1 cellular context compared by ENCODE assay signal in the genomic region with DNA sequence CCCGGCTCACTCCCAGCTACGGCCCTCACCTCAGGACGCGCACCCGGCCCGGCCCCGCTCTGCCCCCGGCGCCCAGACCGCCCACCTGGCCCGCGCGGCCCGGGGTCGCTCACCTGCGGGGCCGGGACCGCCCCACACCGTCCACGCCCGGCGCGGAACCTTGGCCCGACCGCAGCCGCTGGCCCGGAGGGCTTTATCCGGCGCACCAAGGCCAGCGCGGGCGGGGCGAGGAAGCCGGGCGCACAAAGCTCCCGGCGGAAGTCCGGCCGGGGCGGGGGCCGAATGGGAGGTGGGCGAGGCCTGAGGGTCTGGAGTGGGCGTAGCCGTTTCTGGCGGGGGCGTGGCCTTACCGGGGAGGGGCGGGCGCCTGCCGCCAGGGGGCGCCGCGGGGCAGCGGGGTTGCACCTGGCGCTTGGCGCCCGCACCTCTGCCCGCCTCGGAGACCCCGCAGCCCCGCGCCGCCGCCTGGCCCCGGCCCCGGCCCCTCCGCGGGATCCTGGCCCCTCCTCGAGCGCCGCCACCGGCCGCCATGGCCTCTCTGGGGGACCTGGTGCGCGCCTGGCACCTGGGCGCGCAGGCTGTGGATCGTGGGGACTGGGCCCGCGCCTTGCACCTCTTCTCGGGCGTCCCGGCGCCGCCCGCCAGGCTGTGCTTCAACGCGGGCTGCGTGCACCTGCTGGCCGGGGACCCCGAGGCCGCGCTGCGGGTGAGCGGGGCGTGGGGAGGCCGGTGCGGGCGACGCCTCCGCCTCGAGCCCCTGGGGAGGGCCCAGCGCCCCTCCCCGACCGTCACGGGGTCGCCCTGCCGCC.
TF ChIP-seq lines count a peak whose summit lies in the region.

A gene with protein sequence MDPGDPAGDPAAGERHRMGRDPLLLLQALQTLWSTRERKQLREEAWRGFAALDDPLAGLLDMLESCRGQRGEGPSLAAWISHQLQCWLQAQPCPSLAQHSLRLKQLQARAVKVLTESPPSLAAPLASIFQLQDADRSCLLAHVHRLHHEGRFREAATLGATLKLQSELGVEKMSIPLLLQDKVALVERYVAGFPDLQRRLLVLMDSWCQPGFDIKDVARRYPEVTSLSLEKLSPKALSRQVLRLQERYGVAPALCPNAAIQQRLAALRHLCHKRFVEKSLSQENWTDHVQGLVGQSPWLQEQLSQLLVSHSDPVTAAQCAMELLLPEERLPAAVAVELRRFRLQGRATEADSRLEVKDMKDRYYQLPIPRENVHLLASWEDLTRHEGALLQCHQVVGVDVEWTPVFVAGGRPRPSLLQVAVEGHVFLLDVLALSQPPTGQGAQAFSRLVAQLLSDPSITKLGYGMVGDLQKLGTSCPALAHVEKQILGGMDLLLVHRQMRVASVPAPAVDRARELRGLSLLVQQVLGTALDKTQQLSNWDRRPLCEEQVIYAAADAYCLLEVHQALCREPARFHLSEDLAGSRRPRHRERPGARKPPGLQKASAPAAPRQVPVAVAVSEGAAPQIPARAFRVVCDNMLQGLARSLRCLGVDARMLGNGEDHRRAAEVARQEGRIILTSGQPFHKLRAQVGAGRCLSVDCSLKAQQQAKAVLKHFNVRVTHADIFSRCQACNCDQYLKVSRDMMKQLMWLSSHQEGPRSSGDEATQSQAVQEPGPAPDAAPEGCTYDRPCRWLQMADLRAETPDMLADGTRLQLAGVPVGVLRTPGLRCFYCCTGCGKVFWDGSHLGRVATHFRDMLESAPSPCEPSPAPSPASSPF (minus strand): TSS at position 162 of the 809 bp plus-strand sequence. CDS start 27,805 bp downstream, outside the sequence.
A gene with protein sequence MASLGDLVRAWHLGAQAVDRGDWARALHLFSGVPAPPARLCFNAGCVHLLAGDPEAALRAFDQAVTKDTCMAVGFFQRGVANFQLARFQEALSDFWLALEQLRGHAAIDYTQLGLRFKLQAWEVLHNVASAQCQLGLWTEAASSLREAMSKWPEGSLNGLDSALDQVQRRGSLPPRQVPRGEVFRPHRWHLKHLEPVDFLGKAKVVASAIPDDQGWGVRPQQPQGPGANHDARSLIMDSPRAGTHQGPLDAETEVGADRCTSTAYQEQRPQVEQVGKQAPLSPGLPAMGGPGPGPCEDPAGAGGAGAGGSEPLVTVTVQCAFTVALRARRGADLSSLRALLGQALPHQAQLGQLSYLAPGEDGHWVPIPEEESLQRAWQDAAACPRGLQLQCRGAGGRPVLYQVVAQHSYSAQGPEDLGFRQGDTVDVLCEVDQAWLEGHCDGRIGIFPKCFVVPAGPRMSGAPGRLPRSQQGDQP (plus strand): TSS at position 393 of the 809 bp plus-strand sequence. CDS start 137 bp downstream, at position 530.

TF ChIP-seq in HepG2, 621 proteins besides CTCF, POLR2A, EP300 and RAD21 (continued from another document and continues in another):
- TF ChIP-seq, protein P1, sequence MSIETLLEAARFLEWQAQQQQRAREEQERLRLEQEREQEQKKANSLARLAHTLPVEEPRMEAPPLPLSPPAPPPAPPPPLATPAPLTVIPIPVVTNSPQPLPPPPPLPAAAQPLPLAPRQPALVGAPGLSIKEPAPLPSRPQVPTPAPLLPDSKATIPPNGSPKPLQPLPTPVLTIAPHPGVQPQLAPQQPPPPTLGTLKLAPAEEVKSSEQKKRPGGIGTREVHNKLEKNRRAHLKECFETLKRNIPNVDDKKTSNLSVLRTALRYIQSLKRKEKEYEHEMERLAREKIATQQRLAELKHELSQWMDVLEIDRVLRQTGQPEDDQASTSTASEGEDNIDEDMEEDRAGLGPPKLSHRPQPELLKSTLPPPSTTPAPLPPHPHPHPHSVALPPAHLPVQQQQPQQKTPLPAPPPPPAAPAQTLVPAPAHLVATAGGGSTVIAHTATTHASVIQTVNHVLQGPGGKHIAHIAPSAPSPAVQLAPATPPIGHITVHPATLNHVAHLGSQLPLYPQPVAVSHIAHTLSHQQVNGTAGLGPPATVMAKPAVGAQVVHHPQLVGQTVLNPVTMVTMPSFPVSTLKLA (IDR thresholded peaks at IDR 0.05) = no peak
- TF ChIP-seq, protein P2, sequence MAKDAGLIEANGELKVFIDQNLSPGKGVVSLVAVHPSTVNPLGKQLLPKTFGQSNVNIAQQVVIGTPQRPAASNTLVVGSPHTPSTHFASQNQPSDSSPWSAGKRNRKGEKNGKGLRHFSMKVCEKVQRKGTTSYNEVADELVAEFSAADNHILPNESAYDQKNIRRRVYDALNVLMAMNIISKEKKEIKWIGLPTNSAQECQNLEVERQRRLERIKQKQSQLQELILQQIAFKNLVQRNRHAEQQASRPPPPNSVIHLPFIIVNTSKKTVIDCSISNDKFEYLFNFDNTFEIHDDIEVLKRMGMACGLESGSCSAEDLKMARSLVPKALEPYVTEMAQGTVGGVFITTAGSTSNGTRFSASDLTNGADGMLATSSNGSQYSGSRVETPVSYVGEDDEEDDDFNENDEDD (CRISPR knock-in tag; IDR thresholded peaks at IDR 0.05; ENCODE audit: borderline replicate concordance) = peak; percentile 60
- no peak for TF ChIP-seq SRY (CRISPR knock-in tag; IDR thresholded peaks at IDR 0.05)
- no peak for TF ChIP-seq ZNF772 (CRISPR knock-in tag; IDR thresholded peaks at IDR 0.05)
- no peak for TF ChIP-seq SYNCRIP (IDR thresholded peaks at IDR 0.05; ENCODE audit: insufficient read depth, low read depth, low read length)
- 0 out of 2 replicates have a peak, but pooled peaks have one; percentile 2 for TF ChIP-seq KLF15 (CRISPR knock-in tag; IDR thresholded peaks at IDR 0.05; ENCODE audit: borderline replicate concordance)
- TF ChIP-seq, protein P3, sequence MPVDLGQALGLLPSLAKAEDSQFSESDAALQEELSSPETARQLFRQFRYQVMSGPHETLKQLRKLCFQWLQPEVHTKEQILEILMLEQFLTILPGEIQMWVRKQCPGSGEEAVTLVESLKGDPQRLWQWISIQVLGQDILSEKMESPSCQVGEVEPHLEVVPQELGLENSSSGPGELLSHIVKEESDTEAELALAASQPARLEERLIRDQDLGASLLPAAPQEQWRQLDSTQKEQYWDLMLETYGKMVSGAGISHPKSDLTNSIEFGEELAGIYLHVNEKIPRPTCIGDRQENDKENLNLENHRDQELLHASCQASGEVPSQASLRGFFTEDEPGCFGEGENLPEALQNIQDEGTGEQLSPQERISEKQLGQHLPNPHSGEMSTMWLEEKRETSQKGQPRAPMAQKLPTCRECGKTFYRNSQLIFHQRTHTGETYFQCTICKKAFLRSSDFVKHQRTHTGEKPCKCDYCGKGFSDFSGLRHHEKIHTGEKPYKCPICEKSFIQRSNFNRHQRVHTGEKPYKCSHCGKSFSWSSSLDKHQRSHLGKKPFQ (CRISPR knock-in tag; IDR thresholded peaks at IDR 0.05; ENCODE audit: insufficient replicate concordance) = no peak
- no peak for TF ChIP-seq ZNF619 (CRISPR knock-in tag; IDR thresholded peaks at IDR 0.05)
- peak; percentile 48; the same call in 1 of the 2 replicates for TF ChIP-seq FOSL2 (CRISPR knock-in tag; IDR thresholded peaks at IDR 0.05)
- no peak for TF ChIP-seq ZNF354B (CRISPR knock-in tag; IDR thresholded peaks at IDR 0.05)
- no peak for TF ChIP-seq POLR2AphosphoS5 (IDR thresholded peaks at IDR 0.05; ENCODE audit: low read depth, low read length)
- peak; percentile 73; the same call in 1 of the 2 replicates for TF ChIP-seq ZNF33B (CRISPR knock-in tag; IDR thresholded peaks at IDR 0.05)
- no peak for TF ChIP-seq SP1 (IDR thresholded peaks at IDR 0.05)
- peak; percentile 81 for TF ChIP-seq SP1 (CRISPR knock-in tag; IDR thresholded peaks at IDR 0.05)
- TF ChIP-seq, protein P4, sequence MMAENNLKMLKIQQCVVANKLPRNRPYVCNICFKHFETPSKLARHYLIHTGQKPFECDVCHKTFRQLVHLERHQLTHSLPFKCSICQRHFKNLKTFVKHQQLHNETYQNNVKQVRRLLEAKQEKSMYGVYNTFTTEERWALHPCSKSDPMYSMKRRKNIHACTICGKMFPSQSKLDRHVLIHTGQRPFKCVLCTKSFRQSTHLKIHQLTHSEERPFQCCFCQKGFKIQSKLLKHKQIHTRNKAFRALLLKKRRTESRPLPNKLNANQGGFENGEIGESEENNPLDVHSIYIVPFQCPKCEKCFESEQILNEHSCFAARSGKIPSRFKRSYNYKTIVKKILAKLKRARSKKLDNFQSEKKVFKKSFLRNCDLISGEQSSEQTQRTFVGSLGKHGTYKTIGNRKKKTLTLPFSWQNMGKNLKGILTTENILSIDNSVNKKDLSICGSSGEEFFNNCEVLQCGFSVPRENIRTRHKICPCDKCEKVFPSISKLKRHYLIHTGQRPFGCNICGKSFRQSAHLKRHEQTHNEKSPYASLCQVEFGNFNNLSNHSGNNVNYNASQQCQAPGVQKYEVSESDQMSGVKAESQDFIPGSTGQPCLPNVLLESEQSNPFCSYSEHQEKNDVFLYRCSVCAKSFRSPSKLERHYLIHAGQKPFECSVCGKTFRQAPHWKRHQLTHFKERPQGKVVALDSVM (CRISPR knock-in tag; IDR thresholded peaks at IDR 0.05) = peak; percentile 46; the same call in 1 of the 2 replicates
- no peak for TF ChIP-seq PCBP1 (IDR thresholded peaks at IDR 0.05; ENCODE audit: borderline replicate concordance, low read depth, low read length)
- TF ChIP-seq ZNF546 (CRISPR knock-in tag; conservative IDR thresholded peaks at IDR 0.05) = peak; percentile 43; the same call in 1 of the 2 replicates
- TF ChIP-seq, protein P5, sequence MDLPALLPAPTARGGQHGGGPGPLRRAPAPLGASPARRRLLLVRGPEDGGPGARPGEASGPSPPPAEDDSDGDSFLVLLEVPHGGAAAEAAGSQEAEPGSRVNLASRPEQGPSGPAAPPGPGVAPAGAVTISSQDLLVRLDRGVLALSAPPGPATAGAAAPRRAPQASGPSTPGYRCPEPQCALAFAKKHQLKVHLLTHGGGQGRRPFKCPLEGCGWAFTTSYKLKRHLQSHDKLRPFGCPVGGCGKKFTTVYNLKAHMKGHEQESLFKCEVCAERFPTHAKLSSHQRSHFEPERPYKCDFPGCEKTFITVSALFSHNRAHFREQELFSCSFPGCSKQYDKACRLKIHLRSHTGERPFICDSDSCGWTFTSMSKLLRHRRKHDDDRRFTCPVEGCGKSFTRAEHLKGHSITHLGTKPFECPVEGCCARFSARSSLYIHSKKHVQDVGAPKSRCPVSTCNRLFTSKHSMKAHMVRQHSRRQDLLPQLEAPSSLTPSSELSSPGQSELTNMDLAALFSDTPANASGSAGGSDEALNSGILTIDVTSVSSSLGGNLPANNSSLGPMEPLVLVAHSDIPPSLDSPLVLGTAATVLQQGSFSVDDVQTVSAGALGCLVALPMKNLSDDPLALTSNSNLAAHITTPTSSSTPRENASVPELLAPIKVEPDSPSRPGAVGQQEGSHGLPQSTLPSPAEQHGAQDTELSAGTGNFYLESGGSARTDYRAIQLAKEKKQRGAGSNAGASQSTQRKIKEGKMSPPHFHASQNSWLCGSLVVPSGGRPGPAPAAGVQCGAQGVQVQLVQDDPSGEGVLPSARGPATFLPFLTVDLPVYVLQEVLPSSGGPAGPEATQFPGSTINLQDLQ (CRISPR knock-in tag; IDR thresholded peaks at IDR 0.05) = no peak
- TF ChIP-seq ZNF678 (CRISPR knock-in tag; IDR thresholded peaks at IDR 0.05) = no peak
- TF ChIP-seq MAFF (IDR thresholded peaks at IDR 0.05; ENCODE audit: low read depth, low read length) = no peak
- TF ChIP-seq, protein P6, sequence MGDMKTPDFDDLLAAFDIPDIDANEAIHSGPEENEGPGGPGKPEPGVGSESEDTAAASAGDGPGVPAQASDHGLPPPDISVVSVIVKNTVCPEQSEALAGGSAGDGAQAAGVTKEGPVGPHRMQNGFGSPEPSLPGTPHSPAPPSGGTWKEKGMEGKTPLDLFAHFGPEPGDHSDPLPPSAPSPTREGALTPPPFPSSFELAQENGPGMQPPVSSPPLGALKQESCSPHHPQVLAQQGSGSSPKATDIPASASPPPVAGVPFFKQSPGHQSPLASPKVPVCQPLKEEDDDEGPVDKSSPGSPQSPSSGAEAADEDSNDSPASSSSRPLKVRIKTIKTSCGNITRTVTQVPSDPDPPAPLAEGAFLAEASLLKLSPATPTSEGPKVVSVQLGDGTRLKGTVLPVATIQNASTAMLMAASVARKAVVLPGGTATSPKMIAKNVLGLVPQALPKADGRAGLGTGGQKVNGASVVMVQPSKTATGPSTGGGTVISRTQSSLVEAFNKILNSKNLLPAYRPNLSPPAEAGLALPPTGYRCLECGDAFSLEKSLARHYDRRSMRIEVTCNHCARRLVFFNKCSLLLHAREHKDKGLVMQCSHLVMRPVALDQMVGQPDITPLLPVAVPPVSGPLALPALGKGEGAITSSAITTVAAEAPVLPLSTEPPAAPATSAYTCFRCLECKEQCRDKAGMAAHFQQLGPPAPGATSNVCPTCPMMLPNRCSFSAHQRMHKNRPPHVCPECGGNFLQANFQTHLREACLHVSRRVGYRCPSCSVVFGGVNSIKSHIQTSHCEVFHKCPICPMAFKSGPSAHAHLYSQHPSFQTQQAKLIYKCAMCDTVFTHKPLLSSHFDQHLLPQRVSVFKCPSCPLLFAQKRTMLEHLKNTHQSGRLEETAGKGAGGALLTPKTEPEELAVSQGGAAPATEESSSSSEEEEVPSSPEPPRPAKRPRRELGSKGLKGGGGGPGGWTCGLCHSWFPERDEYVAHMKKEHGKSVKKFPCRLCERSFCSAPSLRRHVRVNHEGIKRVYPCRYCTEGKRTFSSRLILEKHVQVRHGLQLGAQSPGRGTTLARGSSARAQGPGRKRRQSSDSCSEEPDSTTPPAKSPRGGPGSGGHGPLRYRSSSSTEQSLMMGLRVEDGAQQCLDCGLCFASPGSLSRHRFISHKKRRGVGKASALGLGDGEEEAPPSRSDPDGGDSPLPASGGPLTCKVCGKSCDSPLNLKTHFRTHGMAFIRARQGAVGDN (CRISPR knock-in tag; IDR thresholded peaks at IDR 0.05) = peak; percentile 69
- TF ChIP-seq MEIS1 (CRISPR knock-in tag; IDR thresholded peaks at IDR 0.05; ENCODE audit: borderline replicate concordance) = no peak
- TF ChIP-seq ZFY (CRISPR knock-in tag; IDR thresholded peaks at IDR 0.05) = peak; percentile 93
- TF ChIP-seq, protein P7, sequence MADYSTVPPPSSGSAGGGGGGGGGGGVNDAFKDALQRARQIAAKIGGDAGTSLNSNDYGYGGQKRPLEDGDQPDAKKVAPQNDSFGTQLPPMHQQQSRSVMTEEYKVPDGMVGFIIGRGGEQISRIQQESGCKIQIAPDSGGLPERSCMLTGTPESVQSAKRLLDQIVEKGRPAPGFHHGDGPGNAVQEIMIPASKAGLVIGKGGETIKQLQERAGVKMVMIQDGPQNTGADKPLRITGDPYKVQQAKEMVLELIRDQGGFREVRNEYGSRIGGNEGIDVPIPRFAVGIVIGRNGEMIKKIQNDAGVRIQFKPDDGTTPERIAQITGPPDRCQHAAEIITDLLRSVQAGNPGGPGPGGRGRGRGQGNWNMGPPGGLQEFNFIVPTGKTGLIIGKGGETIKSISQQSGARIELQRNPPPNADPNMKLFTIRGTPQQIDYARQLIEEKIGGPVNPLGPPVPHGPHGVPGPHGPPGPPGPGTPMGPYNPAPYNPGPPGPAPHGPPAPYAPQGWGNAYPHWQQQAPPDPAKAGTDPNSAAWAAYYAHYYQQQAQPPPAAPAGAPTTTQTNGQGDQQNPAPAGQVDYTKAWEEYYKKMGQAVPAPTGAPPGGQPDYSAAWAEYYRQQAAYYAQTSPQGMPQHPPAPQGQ (CRISPR knock-in tag; IDR thresholded peaks at IDR 0.05; ENCODE audit: borderline replicate concordance) = no peak
- TF ChIP-seq ZNF781 (CRISPR knock-in tag; IDR thresholded peaks at IDR 0.05; ENCODE audit: borderline replicate concordance, not compliant biosample characterization) = no peak
- TF ChIP-seq CENPT (CRISPR knock-in tag; IDR thresholded peaks at IDR 0.05; ENCODE audit: low read depth) = no peak
- TF ChIP-seq YY1 (IDR thresholded peaks at IDR 0.05; ENCODE audit: insufficient read depth, insufficient replicate concordance, low read depth, low read length) = peak; percentile 86
- TF ChIP-seq ZNF234 (CRISPR knock-in tag; conservative IDR thresholded peaks at IDR 0.05) = no peak
